10 cellular contexts compared by ENCODE assay signal in genomic region chr21:41778974-41779600, GRCh38. TPM values are rescaled to one million over a fixed set of nuclear protein-coding genes. Genes with fewer than 3 reads are reported as not detected.
DNase-seq lines count a peak whose midpoint lies in the region; ATAC-seq, FAIRE-seq and TF ChIP-seq lines count a peak whose summit lies in the region.
"Had no signal": no experiment of that assay in that cellular context is flagged by ENCODE, and none has a peak within 500 bp of the region (broad histone marks: within the 10 kb centered on the region; RNA-seq: fewer than 3 reads in every experiment).

No MANE protein-coding gene starts in this region.

- no peak for DNase-seq in DND-41
- DNase-seq in NCI-H146 (lab: John Stamatoyannopoulos, UW), result peak; percentile 63
- DNase-seq in body of pancreas, result peak in 2 of 4 donors; percentile 65 to 74
- peak; percentile 72 for DNase-seq in mesendoderm
- DNase-seq in kidney, result no peak
- no peak for DNase-seq in iPS-NIHi11 (ENCODE audit: low spot score)
- no peak for DNase-seq in stimulated activated CD4-positive, alpha-beta T cell treated with anti-CD3 and anti-CD28 coated beads, Interleukin-4, amount 100 ng/mL, for 1 hour
- DNase-seq in coronary artery (ENCODE audit: low spot score), result no peak

- no peak overlapping the region for H3K56ac ChIP-seq in mesendoderm (ENCODE audit: low read length)

- H2BK5ac ChIP-seq in mesendoderm (ENCODE audit: low read length), result no peak overlapping the region

- no peak overlapping the region for H2BK120ac ChIP-seq in mesendoderm (ENCODE audit: low read depth, low read length)

- H3K9ac ChIP-seq in DND-41 (ENCODE audit: low read depth, low read length) (no peak overlapping the region), mesendoderm (ENCODE audit: low read length) (no peak overlapping the region), kidney (ENCODE audit: low read length in 2 of 2) (no peak overlapping the region)

- FAIRE-seq in kidney (lab: Jason Lieb, UNC), result no peak

- H3K4ac ChIP-seq in mesendoderm (ENCODE audit: low read depth, low read length), result no peak overlapping the region

- H3K79me2 ChIP-seq in DND-41 (ENCODE audit: insufficient read depth, low read length) (no peaks in the 10 kb centered on the region), mesendoderm (ENCODE audit: control insufficient read depth, insufficient read depth, low read length) (no peaks in the 10 kb centered on the region)

- no peaks in the 10 kb centered on the region for H4K20me1 ChIP-seq in DND-41 (ENCODE audit: insufficient read depth, low read length)

- intact Hi-C loops in body of pancreas (cut with DNase I), result loop anchor here (5.0 kb wide), 1 partner anchor 167 kb away; no protein-coding TSS in a partner anchor
- intact Hi-C loops in kidney (cut with DNase I), result loop anchor here (5.0 kb wide), 1 partner anchor 167 kb away; no protein-coding TSS in a partner anchor

- H3K23ac ChIP-seq in mesendoderm (ENCODE audit: low read length), result no peak overlapping the region

- no peak overlapping the region for H3K4me3 ChIP-seq in DND-41 (ENCODE audit: low read depth in 1 of 2, low read length in 2 of 2)
- H3K4me3 ChIP-seq in body of pancreas, result no peak overlapping the region
- no peak overlapping the region for H3K4me3 ChIP-seq in mesendoderm (ENCODE audit: low read length)
- H3K4me3 ChIP-seq in kidney (ENCODE audit: low read length in 2 of 2), result no peak overlapping the region
- no peak overlapping the region for H3K4me3 ChIP-seq in coronary artery
- H3K4me3 ChIP-seq: gastrocnemius medialis, psoas muscle had no signal

- H3K36me3 ChIP-seq in DND-41 (ENCODE audit: insufficient read depth, low read length) (no peaks in the 10 kb centered on the region), body of pancreas (replicated peaks in 1 of 2; ENCODE audit: insufficient read depth in 1 of 2, low read depth in 2 of 2) (no peaks in the 10 kb centered on the region), mesendoderm (ENCODE audit: control insufficient read depth, insufficient read depth, low read length) (no peaks in the 10 kb centered on the region), kidney (ENCODE audit: control insufficient read depth in 1 of 2, insufficient read depth in 2 of 2, low read length in 2 of 2) (no peaks in the 10 kb centered on the region)
- H3K36me3 ChIP-seq: gastrocnemius medialis had no signal

- H3K27ac ChIP-seq in DND-41 (ENCODE audit: low read length), result peak overlapping the region; percentile 67
- H3K27ac ChIP-seq in body of pancreas, result peak overlapping the region in 2 of 4 donors; percentile 29 to 44
- H3K27ac ChIP-seq in mesendoderm (ENCODE audit: low read depth, low read length), result no peak overlapping the region
- no peak overlapping the region for H3K27ac ChIP-seq in kidney (ENCODE audit: low read depth in 2 of 2, low read length in 2 of 2)
- H3K27ac ChIP-seq in coronary artery, result no peak overlapping the region
- H3K27ac ChIP-seq: gastrocnemius medialis, psoas muscle had no signal

- no peak overlapping the region for H3K18ac ChIP-seq in mesendoderm (ENCODE audit: low read length)

- H3K9me3 ChIP-seq in DND-41 (ENCODE audit: insufficient read depth, low read length, severe bottlenecking) (no peaks in the 10 kb centered on the region), body of pancreas (no peaks in the 10 kb centered on the region), kidney (ENCODE audit: control insufficient read depth in 1 of 2, low read length in 2 of 2) (no peaks in the 10 kb centered on the region)
- H3K9me3 ChIP-seq: gastrocnemius medialis, psoas muscle had no signal

- ATAC-seq in DND-41 (ENCODE audit: insufficient read depth, low read depth) (no peak), body of pancreas (peak; percentile 59)

- H2BK15ac ChIP-seq in mesendoderm (replicated peaks; ENCODE audit: low read depth), result no peak overlapping the region

- no peaks in the 10 kb centered on the region for H3K79me1 ChIP-seq in mesendoderm (ENCODE audit: low read length)

- 15 to 24% methylated on average over 15 of the region's 15 CpGs for WGBS in body of pancreas, 2 donors
- no CpG with 5 or more reads among the region's 15 CpGs for WGBS in mesendoderm (ENCODE audit: extremely low coverage, insufficient coverage, low lambda C conversion rate)

- no peak for TF ChIP-seq POLR2A in body of pancreas (IDR thresholded peaks at IDR 0.05)

- H2AK5ac ChIP-seq in mesendoderm (ENCODE audit: low read length), result no peak overlapping the region

- peaks cover 97% of the 10 kb centered on the region for H3K4me1 ChIP-seq in DND-41 (ENCODE audit: insufficient read depth, low read length)
- peaks cover 33% of the 10 kb centered on the region for H3K4me1 ChIP-seq in body of pancreas
- H3K4me1 ChIP-seq in mesendoderm (ENCODE audit: control insufficient read depth, low read depth, low read length), result no peaks in the 10 kb centered on the region
- peaks cover 8 to 17% of the 10 kb centered on the region in 2 donors for H3K4me1 ChIP-seq in kidney (ENCODE audit: control insufficient read depth in 1 of 2, insufficient read depth in 1 of 2, low read depth in 1 of 2, low read length in 2 of 2)
- H3K4me1 ChIP-seq: psoas muscle had no signal

- no peak overlapping the region for H2AFZ ChIP-seq in DND-41 (ENCODE audit: low read depth, low read length)

- peak; percentile 5 for TF ChIP-seq CTCF in DND-41 (IDR thresholded peaks at IDR 0.05; ENCODE audit: borderline replicate concordance, extremely low read depth, low read length, poor library complexity, severe bottlenecking)
- no peak for TF ChIP-seq CTCF in body of pancreas (IDR thresholded peaks at IDR 0.05)
- TF ChIP-seq CTCF in kidney (IDR thresholded peaks at IDR 0.05; ENCODE audit: borderline replicate concordance, extremely low read depth, insufficient read depth), result no peak
- TF ChIP-seq CTCF in coronary artery (IDR thresholded peaks at IDR 0.05), result no peak

- H3K4me2 ChIP-seq in DND-41 (ENCODE audit: insufficient read depth, low read length) (no peak overlapping the region), mesendoderm (ENCODE audit: low read length) (no peak overlapping the region)

- no peaks in the 10 kb centered on the region for H3K27me3 ChIP-seq in DND-41 (ENCODE audit: insufficient read depth, low read length, poor library complexity)
- H3K27me3 ChIP-seq in body of pancreas, result no peaks in the 10 kb centered on the region
- no peaks in the 10 kb centered on the region for H3K27me3 ChIP-seq in mesendoderm (ENCODE audit: insufficient read depth, low read length, poor library complexity)

- no peak overlapping the region for H4K8ac ChIP-seq in mesendoderm (ENCODE audit: low read depth, low read length)

- H4K5ac ChIP-seq in mesendoderm (ENCODE audit: low read length), result no peak overlapping the region

RNA-seq across cellular contexts. Expression of gene RIPK4, which starts 12.2 kb away (rescaled TPM):
- total RNA-seq in body of pancreas (10 to 100 TPM; 14.5 to 18.1 TPM), kidney (32.6 TPM)
- polyA plus RNA-seq in mesendoderm (2013, experiment 1 of 2), result 1.7 TPM
- polyA plus RNA-seq in mesendoderm (2013, experiment 2 of 2), result 1.7 TPM
- 11.6 TPM for polyA plus RNA-seq in kidney (ENCODE audit: insufficient read depth, low read depth, low replicate concordance)
- total RNA-seq: psoas muscle had no signal

Comparison
In these comparisons a context has a peak if more than half of its experiments do, and no peak if none do; other contexts are left out.
1. DNase-seq: peak in NCI-H146 (single experiment) and mesendoderm (single experiment); none in DND-41 (single experiment), kidney (single experiment), iPS-NIHi11 (single experiment), stimulated activated CD4-positive, alpha-beta T cell treated with anti-CD3 and anti-CD28 coated beads, Interleukin-4, amount 100 ng/mL, for 1 hour (single experiment) and coronary artery (single experiment).